Comparison of ENCODE assay signal across 9 cellular contexts in genomic region chr14:95526483-95527391, GRCh38. TPM values are rescaled to one million over a fixed set of nuclear protein-coding genes. Genes with fewer than 3 reads are reported as not detected.
DNase-seq lines count a peak whose midpoint lies in the region; ATAC-seq and TF ChIP-seq lines count a peak whose summit lies in the region.
"Had no signal": no experiment of that assay in that cellular context is flagged by ENCODE, and none has a peak within 500 bp of the region (broad histone marks: within the 10 kb centered on the region; RNA-seq: fewer than 3 reads in every experiment).

No MANE protein-coding gene starts in this region.

- H3K9me3 Mint-ChIP-seq in activated CD4-positive, alpha-beta T cell treated with anti-CD3 and anti-CD28 coated beads for 36 hours (ENCODE audit: low read depth), result no peaks in the 10 kb centered on the region
- H3K9me3 Mint-ChIP-seq in activated naive CD8-positive, alpha-beta T cell treated with anti-CD3 and anti-CD28 coated beads, Interleukin-2, amount 50 U/mL, for 24 hours, result no peaks in the 10 kb centered on the region

- no peaks in the 10 kb centered on the region for H3K36me3 ChIP-seq in hepatocyte (replicated peaks; ENCODE audit: insufficient read depth, low read depth)
- H3K36me3 ChIP-seq in HAP-1 (replicated peaks), result peaks cover 13% of the 10 kb centered on the region

- H3K27ac ChIP-seq in hepatocyte (peak overlapping the region; percentile 40), temporal lobe (ENCODE audit: low read depth, low read length) (peak overlapping the region; percentile 17)

- TF ChIP-seq CTCF in hepatocyte (IDR thresholded peaks at IDR 0.05; ENCODE audit: poor library complexity), result no peak

- H3K9me3 ChIP-seq in hepatocyte (ENCODE audit: low read depth), result no peaks in the 10 kb centered on the region
- H3K9me3 ChIP-seq in HAP-1, result no peaks in the 10 kb centered on the region
- H3K9me3 ChIP-seq: Peyer's patch had no signal

- peaks cover 25% of the 10 kb centered on the region for H3K4me1 ChIP-seq in hepatocyte (ENCODE audit: insufficient read depth)
- H3K4me1 ChIP-seq in HAP-1, result peaks cover 7% of the 10 kb centered on the region

- no peak overlapping the region for H3K4me2 ChIP-seq in hepatocyte

- H3K79me2 ChIP-seq in hepatocyte, result peaks cover 43% of the 10 kb centered on the region

- CTCF ChIA-PET in activated CD4-positive, alpha-beta T cell treated with anti-CD3 and anti-CD28 coated beads for 36 hours (lab: Charles Lee), result interaction anchor here (0.6 to 4.6 kb wide), 23 partner anchors 9 to 95 kb away, joined by 3 to 88 read pairs (median 6); partner anchors contain the start of genes GLRX5 and SYNE3

- H2AFZ ChIP-seq in hepatocyte, result no peak overlapping the region

- in situ Hi-C loops in HAP-1 (cut with MboI; ENCODE audit: low sequenced_read_pairs), result no loop called here

- no peak overlapping the region for H3K4me3 ChIP-seq in hepatocyte
- H3K4me3 ChIP-seq in HAP-1, result no peak overlapping the region
- H3K4me3 ChIP-seq: Peyer's patch had no signal

- WGBS in hepatocyte (ENCODE audit: low lambda C conversion rate, missing lambda C conversion rate), result 63% methylated on average over 9 of the region's 9 CpGs

- H3K4me1 Mint-ChIP-seq in activated CD4-positive, alpha-beta T cell treated with anti-CD3 and anti-CD28 coated beads for 36 hours, result peaks cover 82% of the 10 kb centered on the region
- H3K4me1 Mint-ChIP-seq in activated naive CD8-positive, alpha-beta T cell treated with anti-CD3 and anti-CD28 coated beads, Interleukin-2, amount 50 U/mL, for 24 hours, result peaks cover 79% of the 10 kb centered on the region

- POLR2A ChIA-PET in activated CD4-positive, alpha-beta T cell treated with anti-CD3 and anti-CD28 coated beads for 36 hours (lab: Charles Lee), result interaction anchor here (0.8 to 1.4 kb wide), 4 partner anchors 16 to 84 kb away, joined by 3 to 7 read pairs (median 4); no protein-coding TSS in a partner anchor

- H3K27ac Mint-ChIP-seq in activated CD4-positive, alpha-beta T cell treated with anti-CD3 and anti-CD28 coated beads for 36 hours, result peak overlapping the region; percentile 90
- peak overlapping the region; percentile 56 for H3K27ac Mint-ChIP-seq in activated naive CD8-positive, alpha-beta T cell treated with anti-CD3 and anti-CD28 coated beads, Interleukin-2, amount 50 U/mL, for 24 hours

- peaks cover 18% of the 10 kb centered on the region for H3K36me3 Mint-ChIP-seq in activated CD4-positive, alpha-beta T cell treated with anti-CD3 and anti-CD28 coated beads for 36 hours (ENCODE audit: low read depth)
- H3K36me3 Mint-ChIP-seq in activated naive CD8-positive, alpha-beta T cell treated with anti-CD3 and anti-CD28 coated beads, Interleukin-2, amount 50 U/mL, for 24 hours (ENCODE audit: low read depth), result peaks cover 18% of the 10 kb centered on the region

- H4K20me1 ChIP-seq in hepatocyte (ENCODE audit: insufficient read depth, poor library complexity, severe bottlenecking), result no peaks in the 10 kb centered on the region

- no peaks in the 10 kb centered on the region for H3K9me2 ChIP-seq in hepatocyte (replicated peaks; ENCODE audit: insufficient read depth)

- no peak for ATAC-seq in activated CD4-positive, alpha-beta T cell treated with anti-CD3 and anti-CD28 coated beads for 36 hours
- no peak for ATAC-seq in activated naive CD8-positive, alpha-beta T cell treated with anti-CD3 and anti-CD28 coated beads, Interleukin-2, amount 50 U/mL, for 24 hours
- ATAC-seq in HG03039 (IDR thresholded peaks at IDR 0.05; ENCODE audit: unreplicated experiment), result no peak

- no peaks in the 10 kb centered on the region for H3K27me3 Mint-ChIP-seq in activated CD4-positive, alpha-beta T cell treated with anti-CD3 and anti-CD28 coated beads for 36 hours
- H3K27me3 Mint-ChIP-seq in activated naive CD8-positive, alpha-beta T cell treated with anti-CD3 and anti-CD28 coated beads, Interleukin-2, amount 50 U/mL, for 24 hours, result no peaks in the 10 kb centered on the region

- H3K27me3 ChIP-seq in hepatocyte, result no peaks in the 10 kb centered on the region
- H3K27me3 ChIP-seq in HAP-1 (ENCODE audit: low read depth), result no peaks in the 10 kb centered on the region
- H3K27me3 ChIP-seq: Peyer's patch had no signal

- no peak overlapping the region for H3K4me3 Mint-ChIP-seq in activated CD4-positive, alpha-beta T cell treated with anti-CD3 and anti-CD28 coated beads for 36 hours
- H3K4me3 Mint-ChIP-seq in activated naive CD8-positive, alpha-beta T cell treated with anti-CD3 and anti-CD28 coated beads, Interleukin-2, amount 50 U/mL, for 24 hours, result no peak overlapping the region

- DNase-seq in activated CD4-positive, alpha-beta T cell treated with anti-CD3 and anti-CD28 coated beads for 36 hours, result no peak
- no peak for DNase-seq in activated CD4-positive, alpha-beta T cell treated with anti-CD3 and anti-CD28 coated beads for 4 hours
- no peak for DNase-seq in activated naive CD8-positive, alpha-beta T cell treated with anti-CD3 and anti-CD28 coated beads, Interleukin-2, amount 50 U/mL, for 24 hours
- DNase-seq in hepatocyte (ENCODE audit: low spot score) (peak; percentile 51), KG1 (lab: John Stamatoyannopoulos, UW) (no peak), HAP-1 (ENCODE audit: low spot score in 2 of 2) (no peak)

- intact Hi-C loops in activated CD4-positive, alpha-beta T cell treated with anti-CD3 and anti-CD28 coated beads for 36 hours (cut with DNase I, micrococcal nuclease), result loop anchor here (1.0 to 10.0 kb wide), 4 partner anchors 10 to 1572 kb away; partner anchors contain the start of gene SYNE3 (in 2 of the 2)

RNA-seq across cellular contexts. Expression of gene GLRX5, which starts 8.1 kb away (rescaled TPM):
- 10 to 100 TPM; 37.9 to 44.1 TPM for total RNA-seq in activated CD4-positive, alpha-beta T cell treated with anti-CD3 and anti-CD28 coated beads for 36 hours
- 50.0 and 63.5 TPM in 2 replicates for total RNA-seq in hepatocyte
- 94.5 and 105 TPM in 2 replicates for polyA plus RNA-seq in hepatocyte
- 20.4 TPM for total RNA-seq in temporal lobe

RNA-seq across cellular contexts. Expression of gene SYNE3, which starts 10.3 kb away (rescaled TPM):
- 10 to 100 TPM; 27.3 to 34.2 TPM for total RNA-seq in activated CD4-positive, alpha-beta T cell treated with anti-CD3 and anti-CD28 coated beads for 36 hours
- total RNA-seq in hepatocyte (2.0 and 2.4 TPM in 2 replicates), temporal lobe (0.98 TPM)
- 0.16 and 1.3 TPM in 2 replicates for polyA plus RNA-seq in hepatocyte
